In the genomic region with DNA sequence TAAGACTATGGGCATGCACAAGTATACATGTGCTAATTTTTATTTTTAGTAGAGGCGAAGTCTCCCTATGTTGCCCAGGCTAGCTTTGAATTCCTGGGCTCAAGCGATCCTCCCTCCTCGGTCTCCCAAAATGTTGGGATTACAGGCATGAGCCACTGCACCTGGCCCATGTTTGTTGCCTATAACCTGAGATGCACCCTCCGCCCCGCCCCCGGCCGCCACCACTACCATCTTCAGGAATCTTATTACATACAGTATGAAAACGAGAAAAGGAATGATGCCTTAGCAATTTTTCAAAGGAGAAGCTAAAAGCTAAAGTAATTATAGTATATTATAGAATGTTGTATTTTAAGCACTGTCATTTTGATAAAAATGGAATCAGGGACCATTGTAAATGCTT, we compare ENCODE assay signal across 19 cellular contexts.
"Had no signal": no experiment of that assay in that cellular context is flagged by ENCODE, and none has a peak within 500 bp of the region (broad histone marks: within the 10 kb centered on the region; RNA-seq: fewer than 3 reads in every experiment).

No MANE protein-coding gene starts in this region.

- DNase-seq: colonic mucosa; cortex of kidney; dermis blood vessel endothelial cell; dorsolateral prefrontal cortex; effector CD4-positive, alpha-beta T cell; effector CD8-positive, alpha-beta T cell; effector memory CD4-positive, alpha-beta T cell; effector memory CD8-positive, alpha-beta T cell; endodermal cell; erythroblast; esophagus squamous epithelium; foreskin fibroblast; foreskin keratinocyte; foreskin melanocyte; gastrocnemius medialis; glutamatergic neuron; head of caudate nucleus; heart left ventricle; heart right ventricle had no signal
